8 cellular contexts compared by ENCODE assay signal in genomic region chr19:6740589-6741348, GRCh38. TPM values are rescaled to one million over a fixed set of nuclear protein-coding genes. Genes with fewer than 3 reads are reported as not detected.
DNase-seq lines count a peak whose midpoint lies in the region; ATAC-seq and TF ChIP-seq lines count a peak whose summit lies in the region.

No MANE protein-coding gene starts in this region.

- peaks cover 3% of the 10 kb centered on the region for H3K36me3 Mint-ChIP-seq in activated naive CD4-positive, alpha-beta T cell treated with anti-CD3 and anti-CD28 coated beads, Interleukin-2, amount 50 U/mL, for 24 hours

- H3K9me3 Mint-ChIP-seq in activated naive CD4-positive, alpha-beta T cell treated with anti-CD3 and anti-CD28 coated beads, Interleukin-2, amount 50 U/mL, for 24 hours: no peaks in the 10 kb centered on the region

- ATAC-seq in HG03354 (IDR thresholded peaks at IDR 0.05; ENCODE audit: poor library complexity, severe bottlenecking, unreplicated experiment): no peak

- peaks cover 45% of the 10 kb centered on the region for H3K4me1 ChIP-seq in HUES64 (ENCODE audit: insufficient read depth, low read length)
- peaks cover 92% of the 10 kb centered on the region for H3K4me1 ChIP-seq in left ventricle myocardium inferior
- peaks cover 42% of the 10 kb centered on the region for H3K4me1 ChIP-seq in rectal smooth muscle tissue (ENCODE audit: control insufficient read depth, insufficient read depth, low read length)

- H3K9ac ChIP-seq in HUES64 (ENCODE audit: low read depth, low read length) (peak overlapping the region; percentile 68), rectal smooth muscle tissue (ENCODE audit: low read length) (peak overlapping the region; percentile 85)

- H3K36me3 ChIP-seq in HUES64 (ENCODE audit: insufficient read depth, low read length): peaks cover 33% of the 10 kb centered on the region
- peaks cover 31% of the 10 kb centered on the region for H3K36me3 ChIP-seq in left ventricle myocardium inferior
- H3K36me3 ChIP-seq in rectal smooth muscle tissue (ENCODE audit: control insufficient read depth, insufficient read depth, low read length): peaks cover 2% of the 10 kb centered on the region

- H3K4me3 Mint-ChIP-seq in activated naive CD4-positive, alpha-beta T cell treated with anti-CD3 and anti-CD28 coated beads, Interleukin-2, amount 50 U/mL, for 24 hours: peak overlapping the region; percentile 83

- in situ Hi-C loops in Caki2 (cut with HindIII; ENCODE audit: low pct_unique_long_range_greater_than_20kb, low sequenced_read_pairs): no loop called here

- WGBS in HUES64: 1% methylated on average over 46 of the region's 46 CpGs

- H3K4me1 Mint-ChIP-seq in activated naive CD4-positive, alpha-beta T cell treated with anti-CD3 and anti-CD28 coated beads, Interleukin-2, amount 50 U/mL, for 24 hours: peaks cover 32% of the 10 kb centered on the region

- H3K27me3 Mint-ChIP-seq in activated naive CD4-positive, alpha-beta T cell treated with anti-CD3 and anti-CD28 coated beads, Interleukin-2, amount 50 U/mL, for 24 hours: no peaks in the 10 kb centered on the region

- H3K27ac Mint-ChIP-seq in activated naive CD4-positive, alpha-beta T cell treated with anti-CD3 and anti-CD28 coated beads, Interleukin-2, amount 50 U/mL, for 24 hours: peak overlapping the region; percentile 59

- H3K27me3 ChIP-seq in HUES64 (ENCODE audit: insufficient read depth, low read length) (no peaks in the 10 kb centered on the region), left ventricle myocardium inferior (ENCODE audit: low read depth) (no peaks in the 10 kb centered on the region), rectal smooth muscle tissue (ENCODE audit: control insufficient read depth, insufficient read depth, low read length) (no peaks in the 10 kb centered on the region)

- peak; percentile 34 for DNase-seq in Caki2 (ENCODE audit: low read depth)
- DNase-seq in left ventricle myocardium inferior: peak; percentile 70
- DNase-seq in COR-L47 (lab: John Stamatoyannopoulos, UW): no peak
- no peak for DNase-seq in NK-92 treated with Interleukin-12 subunit alpha and Interleukin-12 subunit beta, amount 100 ng/mL, for 24 hours (lab: John Stamatoyannopoulos, UW)

- H3K4me3 ChIP-seq in HUES64 (ENCODE audit: low read length) (peak overlapping the region; percentile 78), left ventricle myocardium inferior (peak overlapping the region; percentile 93), rectal smooth muscle tissue (ENCODE audit: low read length) (peak overlapping the region; percentile 73)

- H3K9me3 ChIP-seq in HUES64 (ENCODE audit: insufficient read depth, low read depth, low read length) (no peaks in the 10 kb centered on the region), left ventricle myocardium inferior (replicated peaks) (no peaks in the 10 kb centered on the region)

- intact Hi-C loops in left ventricle myocardium inferior (cut with micrococcal nuclease): no loop called here

- TF ChIP-seq CTCF in left ventricle myocardium inferior (IDR thresholded peaks at IDR 0.05; ENCODE audit: borderline replicate concordance): no peak

- H3K27ac ChIP-seq in HUES64 (ENCODE audit: low read depth, low read length): peak overlapping the region; percentile 67; the same call in 1 of the 2 replicates
- peak overlapping the region; percentile 97 for H3K27ac ChIP-seq in left ventricle myocardium inferior (replicated peaks)
- H3K27ac ChIP-seq in rectal smooth muscle tissue (ENCODE audit: low read depth, low read length): peak overlapping the region; percentile 84

RNA-seq across cellular contexts. Expression of gene TRIP10, which starts 1.3 kb away (rescaled TPM):
- 39.4 and 50.5 TPM in 2 replicates for total RNA-seq in Caki2 (2014; rRNA removed; shearing (Covaris generic); ENCODE audit: low replicate concordance)
- polyA plus RNA-seq in HUES64 (2013, experiment 1 of 2): 51.4 TPM
- 55.0 TPM for polyA plus RNA-seq in HUES64 (2013, experiment 2 of 2)
- 133 TPM for total RNA-seq in left ventricle myocardium inferior

RNA-seq across cellular contexts. Expression of gene GPR108, which starts 3.4 kb away (rescaled TPM):
- total RNA-seq in Caki2 (2014; rRNA removed; shearing (Covaris generic); ENCODE audit: low replicate concordance): 52.8 TPM in 2 replicates
- polyA plus RNA-seq in HUES64 (2013, experiment 1 of 2): 22.0 TPM
- 17.8 TPM for polyA plus RNA-seq in HUES64 (2013, experiment 2 of 2)
- total RNA-seq in left ventricle myocardium inferior: 22.4 TPM

RNA-seq across cellular contexts. Expression of gene C3, which starts 20.3 kb away (rescaled TPM):
- total RNA-seq in Caki2 (2014; rRNA removed; shearing (Covaris generic); ENCODE audit: low replicate concordance): 4.0 and 6.5 TPM in 2 replicates
- 1.3 TPM for polyA plus RNA-seq in HUES64 (2013, experiment 1 of 2)
- polyA plus RNA-seq in HUES64 (2013, experiment 2 of 2): 1.6 TPM
- total RNA-seq in left ventricle myocardium inferior: 133 TPM

RNA-seq across cellular contexts. Expression of gene SH2D3A, which starts 26.5 kb away (rescaled TPM):
- 12.9 and 22.1 TPM in 2 replicates for total RNA-seq in Caki2 (2014; rRNA removed; shearing (Covaris generic); ENCODE audit: low replicate concordance)
- 7.2 TPM for polyA plus RNA-seq in HUES64 (2013, experiment 1 of 2)
- 6.7 TPM for polyA plus RNA-seq in HUES64 (2013, experiment 2 of 2)
- total RNA-seq in left ventricle myocardium inferior: 0.14 TPM

RNA-seq across cellular contexts. Expression of gene VAV1, which starts 31.7 kb away (rescaled TPM):
- 5.3 and 6.8 TPM in 2 replicates for total RNA-seq in Caki2 (2014; rRNA removed; shearing (Covaris generic); ENCODE audit: low replicate concordance)
- polyA plus RNA-seq in HUES64 (2013, experiment 1 of 2): 0.10 TPM
- 0.13 TPM for polyA plus RNA-seq in HUES64 (2013, experiment 2 of 2)
- 1.8 TPM for total RNA-seq in left ventricle myocardium inferior

Comparison
In these comparisons a context has a peak if more than half of its experiments do, and no peak if none do; other contexts are left out.
1. DNase-seq: peak in Caki2 (single experiment) and left ventricle myocardium inferior (single experiment); none in COR-L47 (single experiment) and NK-92 treated with Interleukin-12 subunit alpha and Interleukin-12 subunit beta, amount 100 ng/mL, for 24 hours (single experiment).
2. RNA of gene C3, which starts 20.3 kb away (total RNA-seq): 133 TPM in left ventricle myocardium inferior (single experiment); 4.0 to 6.5 TPM in Caki2; every median in the first group is over 10 times any median in the second.
3. Peak in every context shown above with its lines, with median percentiles within 50 percentile points of each other: H3K27ac ChIP-seq and H3K4me3 ChIP-seq.